In the genomic region with DNA sequence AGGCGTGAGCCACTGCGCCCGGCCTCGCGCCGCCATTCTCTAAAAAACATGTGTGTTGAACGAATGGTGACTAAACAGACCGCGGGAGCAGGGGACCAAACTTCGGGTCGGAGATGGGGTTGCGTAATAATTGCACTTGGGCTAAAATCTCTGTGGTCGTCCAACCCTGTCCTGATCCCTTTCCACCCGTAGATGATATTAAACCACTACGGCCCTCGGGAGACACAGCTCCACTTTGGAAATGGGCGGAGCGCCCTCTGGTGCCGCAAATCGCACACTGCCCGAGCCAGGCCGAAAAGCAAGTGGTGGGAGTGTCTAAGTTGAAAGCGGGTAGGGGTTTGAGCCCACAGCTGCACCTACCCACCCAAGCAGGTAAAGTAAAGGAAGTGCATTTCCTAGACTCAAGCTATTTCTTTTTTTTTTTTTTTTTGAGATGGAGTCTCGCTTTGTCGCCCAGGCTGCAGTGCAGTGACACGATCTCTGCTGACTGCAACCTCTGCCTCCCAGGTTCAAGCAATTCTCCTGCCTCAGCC, we compare ENCODE assay signal across 8 cellular contexts. TPM values are rescaled to one million over a fixed set of nuclear protein-coding genes. Genes with fewer than 3 reads are reported as not detected.
DNase-seq lines count a peak whose midpoint lies in the region; ATAC-seq and TF ChIP-seq lines count a peak whose summit lies in the region.

No MANE protein-coding gene starts in this region.

- no peaks in the 10 kb centered on the region for H3K4me1 ChIP-seq in aorta (ENCODE audit: control insufficient read depth in 1 of 2, insufficient read depth in 2 of 2, low read length in 2 of 2)

- H3K27ac Mint-ChIP-seq in activated naive CD4-positive, alpha-beta T cell treated with anti-CD3 and anti-CD28 coated beads, Interleukin-2, amount 50 U/mL, for 72 hours = no peak overlapping the region

- H3K36me3 ChIP-seq in SU-DHL-6 (ENCODE audit: low read length) (no peaks in the 10 kb centered on the region), aorta (ENCODE audit: control insufficient read depth in 1 of 2, insufficient read depth in 2 of 2, low read length in 1 of 2) (peaks cover 2 to 5% of the 10 kb centered on the region in 2 donors)

- no peaks in the 10 kb centered on the region for H3K9me2 ChIP-seq in SU-DHL-6 (replicated peaks; ENCODE audit: insufficient read depth, low read length)

- intact Hi-C loops in cardiac septum (cut with DNase I) (loop anchor here (2.0 to 5.0 kb wide), 3 partner anchors 17 to 111 kb away; a partner anchor contains a TSS), aorta (cut with DNase I) (loop anchor here (2.0 kb wide), 1 partner anchor 83 kb away; no protein-coding TSS in a partner anchor)

- DNase-seq in DMS 273 (lab: John Stamatoyannopoulos, UW; ENCODE audit: unreplicated experiment) (peak; percentile 92), LoVo (ENCODE audit: low spot score) (peak; percentile 53), cardiac septum (ENCODE audit: low spot score) (peak; percentile 92), renal cortical epithelial cell (ENCODE audit: low read depth) (peak; percentile 61), aorta (peak; percentile 88 to 95)
- DNase-seq in activated naive CD4-positive, alpha-beta T cell treated with anti-CD3 and anti-CD28 coated beads, Interleukin-2, amount 50 U/mL, for 72 hours (ENCODE audit: low spot score in 2 of 2) = peak; percentile 82 to 91

- TF ChIP-seq CTCF in SU-DHL-6 (IDR thresholded peaks at IDR 0.05; ENCODE audit: insufficient read depth, low read length, poor library complexity, severe bottlenecking) = peak; percentile 92

- no peaks in the 10 kb centered on the region for H3K36me3 Mint-ChIP-seq in activated naive CD4-positive, alpha-beta T cell treated with anti-CD3 and anti-CD28 coated beads, Interleukin-2, amount 50 U/mL, for 72 hours

- H3K79me2 ChIP-seq in SU-DHL-6 (ENCODE audit: insufficient read depth, low read length) = no peaks in the 10 kb centered on the region

- no peak overlapping the region for H3K9ac ChIP-seq in SU-DHL-6 (ENCODE audit: low read length)

- H3K27me3 ChIP-seq in SU-DHL-6 (ENCODE audit: low read length) (no peaks in the 10 kb centered on the region), aorta (ENCODE audit: control insufficient read depth in 1 of 2, insufficient read depth in 2 of 2, low read length in 1 of 2) (no peaks in the 10 kb centered on the region)

- H3K9me3 ChIP-seq in SU-DHL-6 (ENCODE audit: insufficient read depth, low read length) (no peaks in the 10 kb centered on the region), aorta (ENCODE audit: control insufficient read depth, low read length) (no peaks in the 10 kb centered on the region)

- WGBS in aorta, 2 donors = 42 to 45% methylated on average over 26 of the region's 26 CpGs

- peak; percentile 82 to 85 for ATAC-seq in activated naive CD4-positive, alpha-beta T cell treated with anti-CD3 and anti-CD28 coated beads, Interleukin-2, amount 50 U/mL, for 72 hours
- ATAC-seq in aorta (ENCODE audit: low FRiP score) = peak; percentile 81
- ATAC-seq in HG03460 (IDR thresholded peaks at IDR 0.05; ENCODE audit: unreplicated experiment) = no peak

- H3K27ac ChIP-seq in SU-DHL-6 (ENCODE audit: low read depth, low read length) (no peak overlapping the region), aorta (ENCODE audit: low read depth in 1 of 2, low read length in 2 of 2) (no peak overlapping the region)

- H3K4me3 ChIP-seq in SU-DHL-6 (ENCODE audit: insufficient read depth, low read length, poor library complexity, severe bottlenecking) (no peak overlapping the region), aorta (ENCODE audit: low read length in 2 of 2) (no peak overlapping the region)

- H3F3A ChIP-seq in SU-DHL-6 (ENCODE audit: insufficient read depth) = no peaks in the 10 kb centered on the region

- no peaks in the 10 kb centered on the region for H4K20me1 ChIP-seq in SU-DHL-6 (ENCODE audit: low read depth, low read length)

- no peaks in the 10 kb centered on the region for H3K9me3 Mint-ChIP-seq in activated naive CD4-positive, alpha-beta T cell treated with anti-CD3 and anti-CD28 coated beads, Interleukin-2, amount 50 U/mL, for 72 hours

- H3K4me2 ChIP-seq in SU-DHL-6 (ENCODE audit: low read depth, low read length, poor library complexity, severe bottlenecking) = no peak overlapping the region

- H2AFZ ChIP-seq in SU-DHL-6 (ENCODE audit: low read depth, low read length, severe bottlenecking) = no peak overlapping the region

RNA-seq across cellular contexts. Expression of a gene that starts 17.0 kb away (rescaled TPM):
- total RNA-seq in activated naive CD4-positive, alpha-beta T cell treated with anti-CD3 and anti-CD28 coated beads, Interleukin-2, amount 50 U/mL, for 72 hours = 1 to 10 TPM in 1 of 2 donors, under 1 TPM in 1; 0.11 to 9.4 TPM
- total RNA-seq in cardiac septum (358 TPM), renal cortical epithelial cell (256 and 383 TPM in 2 replicates), aorta (100 to 1,000 TPM; 569 to 643 TPM)
- polyA plus RNA-seq in aorta = 100 to 1,000 TPM; 350 to 422 TPM

RNA-seq across cellular contexts. Expression of a gene that starts 17.8 kb away (rescaled TPM):
- total RNA-seq in activated naive CD4-positive, alpha-beta T cell treated with anti-CD3 and anti-CD28 coated beads, Interleukin-2, amount 50 U/mL, for 72 hours = 100 to 1,000 TPM; 189 to 505 TPM
- total RNA-seq in cardiac septum (159 TPM), renal cortical epithelial cell (118 and 270 TPM in 2 replicates), aorta (100 to 1,000 TPM; 279 to 297 TPM)
- 10 to 100 TPM; 34.1 to 78.3 TPM for polyA plus RNA-seq in aorta

RNA-seq across cellular contexts. Expression of a gene that starts 52.6 kb away (rescaled TPM):
- 10 to 100 TPM; 14.9 to 25.5 TPM for total RNA-seq in activated naive CD4-positive, alpha-beta T cell treated with anti-CD3 and anti-CD28 coated beads, Interleukin-2, amount 50 U/mL, for 72 hours
- total RNA-seq in cardiac septum = 40.3 TPM
- 43.6 and 137 TPM in 2 replicates for total RNA-seq in renal cortical epithelial cell
- total RNA-seq in aorta = 100 to 1,000 TPM in 1 of 2 donors, 10 to 100 TPM in 1; 96.2 to 111 TPM
- polyA plus RNA-seq in aorta = 10 to 100 TPM; 13.4 to 47.5 TPM

Comparison
In these comparisons a context has a peak if more than half of its experiments do, and no peak if none do; other contexts are left out.
1. RNA of a gene that starts 17.0 kb away (total RNA-seq): 569 to 643 TPM in aorta, 256 to 383 TPM in renal cortical epithelial cell and 358 TPM in cardiac septum (single experiment); 0.11 to 9.4 TPM in activated naive CD4-positive, alpha-beta T cell treated with anti-CD3 and anti-CD28 coated beads, Interleukin-2, amount 50 U/mL, for 72 hours; every median in the first group is over 10 times any median in the second.
2. Peak in every context shown above with its lines, with median percentiles within 50 percentile points of each other: DNase-seq.